ENCODE assay signal across 7 cellular contexts in genomic region chr1:120122560-120122893, GRCh38. TPM values are rescaled to one million over a fixed set of nuclear protein-coding genes. Genes with fewer than 3 reads are reported as not detected.
A peak's percentile ranks its signal among the peaks of the same experiment; 100 is the strongest.
DNase-seq lines count a peak whose midpoint lies in the region; ATAC-seq lines count a peak whose summit lies in the region.
"Not testable (repeated sequence)": the region's sequence is repeated elsewhere in the genome, so short reads cannot be mapped to it uniquely, and the experiment has no call there.

No MANE protein-coding gene starts in this region.

- H3K27me3 Mint-ChIP-seq in T-helper 17 cell; activated naive CD8-positive, alpha-beta T cell treated with anti-CD3 and anti-CD28 coated beads, Interleukin-2, amount 10 ng/mL, durations not matched to agents 7 days and 5 days: not testable (repeated sequence)

- ATAC-seq in GM18508 (IDR thresholded peaks at IDR 0.05; ENCODE audit: insufficient read depth, unreplicated experiment), result peak; percentile 44
- ATAC-seq in GM19395 (IDR thresholded peaks at IDR 0.05; ENCODE audit: unreplicated experiment), result peak; percentile 72
- peak; percentile 72 for ATAC-seq in GM21723 (IDR thresholded peaks at IDR 0.05; ENCODE audit: unreplicated experiment)
- ATAC-seq in HG02973 (IDR thresholded peaks at IDR 0.05; ENCODE audit: unreplicated experiment), result peak; percentile 48
- ATAC-seq in HG03432 (IDR thresholded peaks at IDR 0.05; ENCODE audit: unreplicated experiment), result peak; percentile 65
- peak; percentile 48 for ATAC-seq in T-helper 17 cell
- peak; percentile 21 for ATAC-seq in activated naive CD8-positive, alpha-beta T cell treated with anti-CD3 and anti-CD28 coated beads, Interleukin-2, amount 10 ng/mL, durations not matched to agents 7 days and 5 days (ENCODE audit: low read depth)

- not testable (repeated sequence) for H3K36me3 Mint-ChIP-seq in T-helper 17 cell (ENCODE audit: low read depth); activated naive CD8-positive, alpha-beta T cell treated with anti-CD3 and anti-CD28 coated beads, Interleukin-2, amount 10 ng/mL, durations not matched to agents 7 days and 5 days

- not testable (repeated sequence) for DNase-seq in T-helper 17 cell; activated naive CD8-positive, alpha-beta T cell treated with anti-CD3 and anti-CD28 coated beads, Interleukin-2, amount 10 ng/mL, durations not matched to agents 7 days and 5 days

- H3K9me3 Mint-ChIP-seq in activated naive CD8-positive, alpha-beta T cell treated with anti-CD3 and anti-CD28 coated beads, Interleukin-2, amount 10 ng/mL, durations not matched to agents 7 days and 5 days, result not testable (repeated sequence)

- POLR2A ChIA-PET in activated naive CD8-positive, alpha-beta T cell treated with anti-CD3 and anti-CD28 coated beads, Interleukin-2, amount 10 ng/mL, durations not matched to agents 7 days and 5 days (lab: Charles Lee), result not testable (repeated sequence)

- H3K4me3 Mint-ChIP-seq in T-helper 17 cell, result peak overlapping the region; percentile 52
- peak overlapping the region; percentile 67 for H3K4me3 Mint-ChIP-seq in activated naive CD8-positive, alpha-beta T cell treated with anti-CD3 and anti-CD28 coated beads, Interleukin-2, amount 10 ng/mL, durations not matched to agents 7 days and 5 days

- not testable (repeated sequence) for H3K9me3 ChIP-seq in T-helper 17 cell (ENCODE audit: control insufficient read depth, low read length, poor library complexity, severe bottlenecking)

- H3K4me1 Mint-ChIP-seq in T-helper 17 cell, result not testable (repeated sequence)
- peaks cover 15% of the 10 kb centered on the region for H3K4me1 Mint-ChIP-seq in activated naive CD8-positive, alpha-beta T cell treated with anti-CD3 and anti-CD28 coated beads, Interleukin-2, amount 10 ng/mL, durations not matched to agents 7 days and 5 days

- H3K27ac Mint-ChIP-seq in T-helper 17 cell, result not testable (repeated sequence)
- H3K27ac Mint-ChIP-seq in activated naive CD8-positive, alpha-beta T cell treated with anti-CD3 and anti-CD28 coated beads, Interleukin-2, amount 10 ng/mL, durations not matched to agents 7 days and 5 days, result peak overlapping the region; percentile 76

RNA-seq across cellular contexts. Expression of gene NOTCH2, which starts 53.1 kb away (rescaled TPM):
- 10 to 100 TPM; 71.2 to 73.0 TPM for total RNA-seq in T-helper 17 cell
- total RNA-seq in activated naive CD8-positive, alpha-beta T cell treated with anti-CD3 and anti-CD28 coated beads, Interleukin-2, amount 10 ng/mL, durations not matched to agents 7 days and 5 days, result 10 to 100 TPM; 78.0 to 89.2 TPM

RNA-seq across cellular contexts. Expression of gene SEC22B, which starts 53.8 kb away (rescaled TPM):
- 10 to 100 TPM; 24.2 to 28.4 TPM for total RNA-seq in T-helper 17 cell
- 10 to 100 TPM; 29.4 to 32.0 TPM for total RNA-seq in activated naive CD8-positive, alpha-beta T cell treated with anti-CD3 and anti-CD28 coated beads, Interleukin-2, amount 10 ng/mL, durations not matched to agents 7 days and 5 days

Comparison
In these comparisons a context has a peak if more than half of its experiments do, and no peak if none do; other contexts are left out.
1. ATAC-seq: peak in every context shown above with its lines; median percentile 72 in GM19395; 72 in GM21723; 65 in HG03432; 48 in HG02973; 48 in T-helper 17 cell; 44 in GM18508; 21 in activated naive CD8-positive, alpha-beta T cell treated with anti-CD3 and anti-CD28 coated beads, Interleukin-2, amount 10 ng/mL, durations not matched to agents 7 days and 5 days.